ENCODE assay signal across 8 cellular contexts in the genomic region with DNA sequence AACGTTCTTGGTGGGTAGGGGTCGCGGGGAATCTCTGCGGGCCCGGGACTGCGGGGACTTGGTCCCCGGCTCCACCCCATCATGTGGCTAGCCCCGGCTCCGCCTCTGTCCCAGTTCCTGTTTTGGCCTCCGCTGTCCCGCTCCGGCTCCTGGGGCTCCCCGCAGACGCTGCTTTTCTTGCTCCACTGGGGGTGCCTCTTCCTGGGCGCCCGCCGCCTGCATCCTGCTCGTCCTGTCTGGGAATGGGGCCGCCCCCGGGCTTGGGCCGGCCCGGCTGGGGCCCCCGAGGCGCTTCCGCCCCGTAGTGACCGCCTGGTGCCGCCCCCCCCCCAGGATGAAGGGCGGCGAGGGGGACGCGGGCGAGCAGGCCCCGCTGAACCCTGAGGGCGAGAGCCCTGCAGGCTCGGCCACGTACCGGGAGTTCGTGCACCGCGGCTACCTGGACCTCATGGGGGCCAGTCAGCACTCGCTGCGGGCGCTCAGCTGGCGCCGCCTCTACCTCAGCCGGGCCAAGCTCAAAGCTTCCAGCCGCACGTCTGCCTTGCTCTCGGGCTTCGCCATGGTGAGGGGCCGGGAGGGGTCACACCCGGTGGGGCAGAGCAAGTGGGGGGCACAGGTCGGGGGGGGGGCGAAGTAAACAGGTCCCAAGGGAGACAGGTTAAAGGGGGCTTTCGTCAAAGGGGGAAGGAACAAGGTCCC. TPM values are rescaled to one million over a fixed set of nuclear protein-coding genes. Genes with fewer than 3 reads are reported as not detected.
DNase-seq lines count a peak whose midpoint lies in the region; ATAC-seq, FAIRE-seq and TF ChIP-seq lines count a peak whose summit lies in the region.

A gene (plus strand): TSS at position 113 of the 699 bp plus-strand sequence. CDS start 222 bp downstream, at position 335.

- peaks cover 18% of the 10 kb centered on the region for H3K36me3 ChIP-seq in HUES64 (ENCODE audit: insufficient read depth, low read length)
- no peaks in the 10 kb centered on the region for H3K36me3 ChIP-seq in kidney (ENCODE audit: control insufficient read depth in 1 of 2, insufficient read depth in 2 of 2, low read length in 2 of 2)
- no peaks in the 10 kb centered on the region for H3K36me3 ChIP-seq in smooth muscle cell (ENCODE audit: low read depth)

- peak within 1 kb of the TSS; percentile 96 for H3K4me3 Mint-ChIP-seq in T-helper 2 cell treated with Interferon-gamma antibody and Interleukin-4, amounts not matched to agents 5 μg/mL and 100 μg/mL, for 36 hours

- no peaks in the 10 kb centered on the region for H3K9me3 Mint-ChIP-seq in T-helper 2 cell treated with Interferon-gamma antibody and Interleukin-4, amounts not matched to agents 5 μg/mL and 100 μg/mL, for 36 hours

- H3K79me2 ChIP-seq in smooth muscle cell (ENCODE audit: low read depth), result no peaks in the 10 kb centered on the region

- H3K4me1 ChIP-seq in HUES64 (ENCODE audit: insufficient read depth, low read length) (peaks cover 20% of the 10 kb centered on the region), kidney (ENCODE audit: control insufficient read depth in 1 of 2, insufficient read depth in 1 of 2, low read depth in 1 of 2, low read length in 2 of 2) (peaks cover 15 to 26% of the 10 kb centered on the region in 2 donors), smooth muscle cell (ENCODE audit: low read depth) (peaks cover 9% of the 10 kb centered on the region)

- intact Hi-C loops in kidney (cut with DNase I), result no loop called here

- H2AFZ ChIP-seq in smooth muscle cell (ENCODE audit: low read depth), result peak within 1 kb of the TSS; percentile 22

- peak within 1 kb of the TSS; percentile 90 for H3K27ac Mint-ChIP-seq in T-helper 2 cell treated with Interferon-gamma antibody and Interleukin-4, amounts not matched to agents 5 μg/mL and 100 μg/mL, for 36 hours

- H3K9ac ChIP-seq in HUES64 (ENCODE audit: low read depth, low read length) (peak within 1 kb of the TSS; percentile 91), kidney (ENCODE audit: low read length in 2 of 2) (peak within 1 kb of the TSS; percentile 51 to 79), smooth muscle cell (ENCODE audit: low read depth) (peak within 1 kb of the TSS; percentile 91)

- H4K20me1 ChIP-seq in smooth muscle cell (ENCODE audit: low read depth), result peaks cover 23% of the 10 kb centered on the region

- peak within 1 kb of the TSS; percentile 92 for H3K4me2 ChIP-seq in smooth muscle cell

- peaks cover 16% of the 10 kb centered on the region for H3K4me1 Mint-ChIP-seq in T-helper 2 cell treated with Interferon-gamma antibody and Interleukin-4, amounts not matched to agents 5 μg/mL and 100 μg/mL, for 36 hours (ENCODE audit: low read depth)

- H3K4me3 ChIP-seq in HUES64 (ENCODE audit: low read length) (peak within 1 kb of the TSS; percentile 80), choroid plexus epithelial cell (ENCODE audit: low read depth, low read length) (peak within 1 kb of the TSS; percentile 77), kidney (ENCODE audit: low read length in 2 of 2) (peak within 1 kb of the TSS; percentile 81 to 89), smooth muscle cell (peak within 1 kb of the TSS; percentile 97)

- peak; percentile 52 for ATAC-seq in GM21390 (IDR thresholded peaks at IDR 0.05; ENCODE audit: unreplicated experiment)

- FAIRE-seq in kidney (lab: Jason Lieb, UNC) (no peak), D721Med (lab: Jason Lieb, UNC) (no peak)

- H3K9me3 ChIP-seq in HUES64 (ENCODE audit: insufficient read depth, low read depth, low read length) (no peaks in the 10 kb centered on the region), kidney (ENCODE audit: control insufficient read depth in 1 of 2, low read length in 2 of 2) (no peaks in the 10 kb centered on the region), smooth muscle cell (replicated peaks; ENCODE audit: low read depth) (no peaks in the 10 kb centered on the region)

- H3K36me3 Mint-ChIP-seq in T-helper 2 cell treated with Interferon-gamma antibody and Interleukin-4, amounts not matched to agents 5 μg/mL and 100 μg/mL, for 36 hours (ENCODE audit: low read depth), result peaks cover 21% of the 10 kb centered on the region

- DNase-seq in ELR (ENCODE audit: low read depth) (peak; percentile 80), choroid plexus epithelial cell (ENCODE audit: low read depth) (peak; percentile 70), kidney (peak; percentile 95), smooth muscle cell (lab: John Stamatoyannopoulos, UW; ENCODE audit: unreplicated experiment) (peak; percentile 63), D721Med (ENCODE audit: insufficient read length, low spot score) (no peak)
- peak; percentile 45 for DNase-seq in T-helper 2 cell treated with Interferon-gamma antibody and Interleukin-4, amounts not matched to agents 5 μg/mL and 100 μg/mL, for 36 hours (ENCODE audit: low spot score)

- H3K27me3 ChIP-seq in HUES64 (ENCODE audit: insufficient read depth, low read length) (no peaks in the 10 kb centered on the region), smooth muscle cell (ENCODE audit: low read depth) (no peaks in the 10 kb centered on the region)

- H3K27ac ChIP-seq in HUES64 (ENCODE audit: low read depth, low read length), result peak within 1 kb of the TSS; percentile 96
- peak within 1 kb of the TSS; percentile 69 to 94 for H3K27ac ChIP-seq in kidney (ENCODE audit: low read depth in 2 of 2, low read length in 2 of 2)
- peak within 1 kb of the TSS; percentile 99 for H3K27ac ChIP-seq in smooth muscle cell (ENCODE audit: low read depth)

- under 1% methylated on average over 55 of the region's 56 CpGs for WGBS in HUES64
- 2% methylated on average over 45 of the region's 56 CpGs for WGBS in smooth muscle cell (ENCODE audit: low lambda C conversion rate)

- peaks cover 3% of the 10 kb centered on the region for H3F3A ChIP-seq in smooth muscle cell (ENCODE audit: low read depth)

- no peaks in the 10 kb centered on the region for H3K27me3 Mint-ChIP-seq in T-helper 2 cell treated with Interferon-gamma antibody and Interleukin-4, amounts not matched to agents 5 μg/mL and 100 μg/mL, for 36 hours (ENCODE audit: low read depth)

- TF ChIP-seq CTCF in choroid plexus epithelial cell (conservative IDR thresholded peaks at IDR 0.05; ENCODE audit: low read depth, low read length) (no peak), kidney (IDR thresholded peaks at IDR 0.05; ENCODE audit: borderline replicate concordance, extremely low read depth, insufficient read depth) (no peak), smooth muscle cell (IDR thresholded peaks at IDR 0.05; ENCODE audit: borderline replicate concordance, insufficient read depth, poor library complexity, severe bottlenecking) (no peak), D721Med (IDR thresholded peaks at IDR 0.05; ENCODE audit: insufficient read depth, missing control alignments) (no peak)

RNA-seq across cellular contexts. Expression of the gene that starts here (rescaled TPM):
- 7.9 TPM for polyA plus RNA-seq in HUES64 (2013, experiment 1 of 2)
- polyA plus RNA-seq in HUES64 (2013, experiment 2 of 2), result 9.8 TPM
- 23.1 TPM for total RNA-seq in kidney
- polyA plus RNA-seq in kidney (ENCODE audit: insufficient read depth, low read depth, low replicate concordance), result 32.3 TPM
- total RNA-seq in smooth muscle cell, result 33.7 and 34.9 TPM in 2 replicates
- 39.4 and 44.0 TPM in 2 replicates for polyA plus RNA-seq in smooth muscle cell
